Comparison of ENCODE assay signal across 21 cellular contexts in the genomic region with DNA sequence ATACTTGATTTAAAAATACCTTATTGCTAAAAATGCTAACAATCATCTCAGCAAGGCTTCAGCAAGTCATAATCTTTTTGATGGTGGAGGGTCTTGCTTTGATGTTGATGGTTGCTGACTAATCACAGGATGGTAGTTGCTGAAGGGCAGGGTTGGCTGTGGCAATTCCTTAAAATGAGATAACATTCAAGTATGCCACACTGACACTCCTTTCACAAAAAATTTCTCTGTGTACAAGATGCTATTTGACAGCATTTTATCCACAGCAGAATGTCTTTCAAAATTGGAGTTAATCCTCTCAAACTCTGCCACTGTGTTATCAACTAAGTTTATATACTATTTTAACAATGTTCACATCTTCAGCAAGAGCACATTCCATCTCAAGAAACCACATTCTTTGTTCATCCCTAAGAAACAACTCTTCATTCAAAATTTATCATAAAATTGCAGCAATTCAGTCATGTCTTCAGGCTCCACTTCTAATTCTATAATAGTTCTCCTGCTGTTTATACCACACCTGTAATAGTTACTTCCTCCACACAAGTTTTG. TPM values are rescaled to one million over a fixed set of nuclear protein-coding genes. Genes with fewer than 3 reads are reported as not detected.
DNase-seq lines count a peak whose midpoint lies in the region; ATAC-seq and TF ChIP-seq lines count a peak whose summit lies in the region.
"Had no signal": no experiment of that assay in that cellular context is flagged by ENCODE, and none has a peak within 500 bp of the region (broad histone marks: within the 10 kb centered on the region; RNA-seq: fewer than 3 reads in every experiment).

No MANE protein-coding gene starts in this region.

- DNase-seq in left ventricle myocardium inferior (no peak), Right ventricle myocardium inferior (ENCODE audit: missing footprints) (no peak), NCI-H226 (peak; percentile 55), immature natural killer cell (no peak), NOMO-1 (lab: John Stamatoyannopoulos, UW; ENCODE audit: unreplicated experiment in 2 of 2) (no peak), SW480 (ENCODE audit: low spot score) (no peak)
- DNase-seq: activated CD4-positive, alpha-beta T cell treated with anti-CD3 and anti-CD28 coated beads, Interleukin-2, amount 50 U/mL, for 1 hour; activated CD8-positive, alpha-beta memory T cell treated with anti-CD3 and anti-CD28 coated beads, Interleukin-2, amount 50 U/mL, for 48 hours; aorta; CD4-positive, CD25-positive, alpha-beta regulatory T cell; effector memory CD4-positive, alpha-beta T cell; left colon; MG63; NCI-H146; NCI-H524 treated with DMSO at 0.1 percent for 48 hours; nephron progenitor cell; substantia nigra; SW 1271 had no signal

- H3K36me3 Mint-ChIP-seq in immature natural killer cell = peaks cover 0 to 12% (median 3%) of the 10 kb centered on the region in 3 donors

- no peak overlapping the region for H3K4me3 ChIP-seq in left ventricle myocardium inferior
- H3K4me3 ChIP-seq: MG63 had no signal

- no peaks in the 10 kb centered on the region for H3K9me3 ChIP-seq in left ventricle myocardium inferior (replicated peaks)
- H3K9me3 ChIP-seq: MG63 had no signal

- H3K4me3 Mint-ChIP-seq in immature natural killer cell = peak overlapping the region in 1 of 5 donors; percentile 22
- H3K4me3 Mint-ChIP-seq: mesothelial cell of epicardium, nephron progenitor cell had no signal

- H3K27ac ChIP-seq in left ventricle myocardium inferior (replicated peaks) = peak overlapping the region; percentile 67

- H3K27me3 Mint-ChIP-seq in immature natural killer cell (ENCODE audit: low read depth in 3 of 3) = peaks cover 0 to 2% (median under 1%) of the 10 kb centered on the region in 3 donors
- H3K27me3 Mint-ChIP-seq: CD4-positive, CD25-positive, alpha-beta regulatory T cell had no signal

- peaks cover 0 to 2% (median 0%) of the 10 kb centered on the region in 6 donors for H3K9me3 Mint-ChIP-seq in immature natural killer cell

- TF ChIP-seq CTCF in left ventricle myocardium inferior (IDR thresholded peaks at IDR 0.05; ENCODE audit: borderline replicate concordance) = no peak

- H3K36me3 ChIP-seq in left ventricle myocardium inferior = peaks cover 3% of the 10 kb centered on the region

- intact Hi-C loops in left ventricle myocardium inferior (cut with micrococcal nuclease) = no loop called here
- intact Hi-C loops in Right ventricle myocardium inferior (cut with DNase I) = no loop called here

- ATAC-seq in Right ventricle myocardium inferior (no peak), GM19463 (IDR thresholded peaks at IDR 0.05; ENCODE audit: unreplicated experiment) (no peak), GM21786 (IDR thresholded peaks at IDR 0.05; ENCODE audit: unreplicated experiment) (no peak)
- ATAC-seq: left colon had no signal

- peaks cover 97% of the 10 kb centered on the region for H3K4me1 ChIP-seq in left ventricle myocardium inferior

- no peaks in the 10 kb centered on the region for H3K27me3 ChIP-seq in left ventricle myocardium inferior (ENCODE audit: low read depth)
- H3K27me3 ChIP-seq: MG63 had no signal

- peak overlapping the region in 5 of 6 donors; percentile 0 to 62 (median 53) for H3K27ac Mint-ChIP-seq in immature natural killer cell

- H3K4me1 Mint-ChIP-seq in immature natural killer cell = peaks cover 77 to 95% of the 10 kb centered on the region in 2 donors

RNA-seq across cellular contexts. Expression of a gene that starts 16.1 kb away (rescaled TPM):
- 90.7 TPM for total RNA-seq in left ventricle myocardium inferior
- total RNA-seq in Right ventricle myocardium inferior = 76.6 TPM
- polyA plus RNA-seq in immature natural killer cell = 100 to 1,000 TPM in 1 of 3 donors, 10 to 100 TPM in 2; 59.5 to 111 (median 61.1) TPM
